15 cellular contexts compared by ENCODE assay signal in the genomic region with DNA sequence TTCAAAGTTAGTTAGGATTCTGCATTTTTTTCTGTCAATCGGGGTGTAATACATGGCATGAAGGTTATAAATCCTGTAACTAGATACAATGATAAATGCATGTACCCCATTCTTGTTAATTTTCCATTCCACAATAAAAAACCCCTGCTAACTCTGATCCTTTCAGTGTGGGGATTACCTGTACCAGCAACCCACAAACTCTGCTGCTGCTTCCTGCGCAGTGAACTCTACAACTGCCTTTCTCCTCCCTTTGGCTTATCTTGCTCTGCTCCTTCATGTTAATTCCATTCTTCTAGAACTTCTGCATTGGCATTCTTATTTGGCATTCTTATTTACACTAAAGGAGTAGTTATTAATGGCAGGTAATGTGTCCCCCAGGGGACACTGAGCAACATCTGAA.
A peak's percentile ranks its signal among the peaks of the same experiment; 100 is the strongest.
DNase-seq lines count a peak whose midpoint lies in the region; ATAC-seq lines count a peak whose summit lies in the region.
"Had no signal": no experiment of that assay in that cellular context is flagged by ENCODE, and none has a peak within 500 bp of the region (broad histone marks: within the 10 kb centered on the region; RNA-seq: fewer than 3 reads in every experiment).

No MANE protein-coding gene starts in this region.

- no peaks in the 10 kb centered on the region for H3K9me3 Mint-ChIP-seq in activated T-cell treated with anti-CD3 and anti-CD28 coated beads, Interleukin-2, amount 50 U/mL, for 72 hours
- no peaks in the 10 kb centered on the region for H3K9me3 Mint-ChIP-seq in activated naive CD8-positive, alpha-beta T cell treated with anti-CD3 and anti-CD28 coated beads for 36 hours
- H3K9me3 Mint-ChIP-seq in stimulated activated naive CD8-positive, alpha-beta T cell treated with anti-CD3 and anti-CD28 coated beads, Interleukin-15, amount 100 ng/mL, for 72 hours: no peaks in the 10 kb centered on the region

- no peak for DNase-seq in activated T-cell treated with anti-CD3 and anti-CD28 coated beads, Interleukin-2, amount 50 U/mL, for 72 hours
- DNase-seq in activated T-cell treated with anti-CD3 and anti-CD28 coated beads for 4 hours: no peak
- DNase-seq in activated naive CD8-positive, alpha-beta T cell treated with anti-CD3 and anti-CD28 coated beads for 36 hours: no peak
- no peak for DNase-seq in stimulated activated naive CD8-positive, alpha-beta T cell treated with anti-CD3 and anti-CD28 coated beads, Interleukin-15, amount 100 ng/mL, for 72 hours
- no peak for DNase-seq in occipital lobe (lab: John Stamatoyannopoulos, UW)
- no peak for DNase-seq in islet precursor cell
- DNase-seq: AML-193, MG63, NCI-H1105 treated with DMSO at 0.1 percent for 48 hours, NCI-H187, NCI-H2171, NCI-H446 treated with DMSO at 0.1 percent for 48 hours, NCI-H748 treated with DMSO at 0.1 percent for 48 hours, PC-9 had no signal

- H3K27ac Mint-ChIP-seq in activated T-cell treated with anti-CD3 and anti-CD28 coated beads, Interleukin-2, amount 50 U/mL, for 72 hours: peak overlapping the region; percentile 79
- peak overlapping the region; percentile 66 for H3K27ac Mint-ChIP-seq in activated naive CD8-positive, alpha-beta T cell treated with anti-CD3 and anti-CD28 coated beads for 36 hours
- peak overlapping the region; percentile 23 to 81 for H3K27ac Mint-ChIP-seq in stimulated activated naive CD8-positive, alpha-beta T cell treated with anti-CD3 and anti-CD28 coated beads, Interleukin-15, amount 100 ng/mL, for 72 hours

- peaks cover 0 to 1% of the 10 kb centered on the region in 2 donors for H3K36me3 Mint-ChIP-seq in activated T-cell treated with anti-CD3 and anti-CD28 coated beads, Interleukin-2, amount 50 U/mL, for 72 hours (ENCODE audit: insufficient read depth in 2 of 2)
- peaks cover 10% of the 10 kb centered on the region for H3K36me3 Mint-ChIP-seq in activated naive CD8-positive, alpha-beta T cell treated with anti-CD3 and anti-CD28 coated beads for 36 hours

- H3K27me3 Mint-ChIP-seq in activated T-cell treated with anti-CD3 and anti-CD28 coated beads, Interleukin-2, amount 50 U/mL, for 72 hours (ENCODE audit: low read depth): no peaks in the 10 kb centered on the region
- H3K27me3 Mint-ChIP-seq in activated naive CD8-positive, alpha-beta T cell treated with anti-CD3 and anti-CD28 coated beads for 36 hours: no peaks in the 10 kb centered on the region
- no peaks in the 10 kb centered on the region for H3K27me3 Mint-ChIP-seq in stimulated activated naive CD8-positive, alpha-beta T cell treated with anti-CD3 and anti-CD28 coated beads, Interleukin-15, amount 100 ng/mL, for 72 hours

- H3K4me1 Mint-ChIP-seq in activated T-cell treated with anti-CD3 and anti-CD28 coated beads, Interleukin-2, amount 50 U/mL, for 72 hours (ENCODE audit: low read depth): peaks cover 45% of the 10 kb centered on the region
- peaks cover 37% of the 10 kb centered on the region for H3K4me1 Mint-ChIP-seq in activated naive CD8-positive, alpha-beta T cell treated with anti-CD3 and anti-CD28 coated beads for 36 hours
- peaks cover 29% of the 10 kb centered on the region for H3K4me1 Mint-ChIP-seq in stimulated activated naive CD8-positive, alpha-beta T cell treated with anti-CD3 and anti-CD28 coated beads, Interleukin-15, amount 100 ng/mL, for 72 hours

- ATAC-seq in activated T-cell treated with anti-CD3 and anti-CD28 coated beads, Interleukin-2, amount 50 U/mL, for 72 hours (replicated peaks in 1 of 2): peak in 1 of 2 donors; percentile 23
- peak; percentile 68 for ATAC-seq in GM18868 (IDR thresholded peaks at IDR 0.05; ENCODE audit: unreplicated experiment)
- ATAC-seq in stimulated activated naive CD8-positive, alpha-beta T cell treated with anti-CD3 and anti-CD28 coated beads, Interleukin-15, amount 100 ng/mL, for 72 hours: no peak

- peak overlapping the region; percentile 8 to 64 for H3K4me3 Mint-ChIP-seq in activated T-cell treated with anti-CD3 and anti-CD28 coated beads, Interleukin-2, amount 50 U/mL, for 72 hours
- peak overlapping the region; percentile 37 for H3K4me3 Mint-ChIP-seq in activated naive CD8-positive, alpha-beta T cell treated with anti-CD3 and anti-CD28 coated beads for 36 hours
- peak overlapping the region in 1 of 2 donors; percentile 56 for H3K4me3 Mint-ChIP-seq in stimulated activated naive CD8-positive, alpha-beta T cell treated with anti-CD3 and anti-CD28 coated beads, Interleukin-15, amount 100 ng/mL, for 72 hours
